In genomic region chr1:47534417-47534816, GRCh38 we compare ENCODE assay signal across 14 cellular contexts.
DNase-seq lines count a peak whose midpoint lies in the region; ATAC-seq, FAIRE-seq and TF ChIP-seq lines count a peak whose summit lies in the region.
"Had no signal": no experiment of that assay in that cellular context is flagged by ENCODE, and none has a peak within 500 bp of the region (broad histone marks: within the 10 kb centered on the region; RNA-seq: fewer than 3 reads in every experiment).

No MANE protein-coding gene starts in this region.

- no peak for TF ChIP-seq POLR2A in H54 (IDR thresholded peaks at IDR 0.05; ENCODE audit: low read depth, low read length)

- H3K9me3 ChIP-seq in T-helper 17 cell (ENCODE audit: control insufficient read depth, low read length, poor library complexity, severe bottlenecking): peaks cover 4% of the 10 kb centered on the region
- H3K9me3 ChIP-seq in neuron (ENCODE audit: low read length): no peaks in the 10 kb centered on the region

- H3K36me3 Mint-ChIP-seq in T-helper 17 cell (ENCODE audit: low read depth): peaks cover 8% of the 10 kb centered on the region

- peak; percentile 54 for DNase-seq in ELF-1 (ENCODE audit: low read depth, low spot score)
- DNase-seq in T-helper 17 cell: no peak
- DNase-seq in fibroblast of the aortic adventitia (ENCODE audit: low read depth): peak; percentile 19
- no peak for DNase-seq in H54 (ENCODE audit: insufficient read length, low spot score)
- DNase-seq: activated naive CD4-positive, alpha-beta T cell treated with anti-CD3 and anti-CD28 coated beads, Interleukin-2, amount 50 U/mL, for 16 hours; foreskin keratinocyte; KG1; NCI-H187 had no signal

- no peak for FAIRE-seq in H54 (lab: Jason Lieb, UNC)
- FAIRE-seq: keratinocyte had no signal

- H3K36me3 ChIP-seq in neuron (ENCODE audit: insufficient read depth, low read length): no peaks in the 10 kb centered on the region

- peak overlapping the region; percentile 84 for H3K4me3 Mint-ChIP-seq in T-helper 17 cell
- H3K4me3 Mint-ChIP-seq: dendritic cell treated with granulocyte-macrophage colony-stimulating factor and Interleukin-4, amounts not matched to agents 40 ng/mL and 50 ng/mL, for 4 days had no signal

- peak overlapping the region; percentile 50 for H2AFZ ChIP-seq in neuron (ENCODE audit: low read depth, low read length)

- H3K4me1 ChIP-seq in neuron (ENCODE audit: insufficient read depth, low read length): peaks cover 13% of the 10 kb centered on the region
- H3K4me1 ChIP-seq: foreskin keratinocyte had no signal

- no peak overlapping the region for H3K27ac Mint-ChIP-seq in T-helper 17 cell
- H3K27ac Mint-ChIP-seq: dendritic cell treated with granulocyte-macrophage colony-stimulating factor and Interleukin-4, amounts not matched to agents 40 ng/mL and 50 ng/mL, for 4 days had no signal

- TF ChIP-seq CTCF in fibroblast of the aortic adventitia (IDR thresholded peaks at IDR 0.05; ENCODE audit: insufficient read depth, low read length): no peak

- peaks cover 13% of the 10 kb centered on the region for H3K4me1 Mint-ChIP-seq in T-helper 17 cell

- H3K4me3 ChIP-seq in fibroblast of the aortic adventitia (ENCODE audit: low read depth, low read length) (no peak overlapping the region), neuron (ENCODE audit: low read length) (no peak overlapping the region)

- no peaks in the 10 kb centered on the region for H3K27me3 ChIP-seq in neuron (ENCODE audit: insufficient read depth, low read length)

- no peak for ATAC-seq in T-helper 17 cell
- no peak for ATAC-seq in GM21723 (IDR thresholded peaks at IDR 0.05; ENCODE audit: unreplicated experiment)
- no peak for ATAC-seq in HG03457 (IDR thresholded peaks at IDR 0.05; ENCODE audit: unreplicated experiment)
- ATAC-seq in HG03108 (IDR thresholded peaks at IDR 0.05; ENCODE audit: unreplicated experiment): no peak
- ATAC-seq: foreskin keratinocyte had no signal

- H3K27me3 Mint-ChIP-seq in T-helper 17 cell: peaks cover 70% of the 10 kb centered on the region

Comparison
In these comparisons a context has a peak if more than half of its experiments do, and no peak if none do; other contexts are left out.
1. DNase-seq: peak in ELF-1 (single experiment) and fibroblast of the aortic adventitia (single experiment); none in T-helper 17 cell (0 of 3) and H54 (single experiment).